18 cellular contexts compared by ENCODE assay signal in the genomic region with DNA sequence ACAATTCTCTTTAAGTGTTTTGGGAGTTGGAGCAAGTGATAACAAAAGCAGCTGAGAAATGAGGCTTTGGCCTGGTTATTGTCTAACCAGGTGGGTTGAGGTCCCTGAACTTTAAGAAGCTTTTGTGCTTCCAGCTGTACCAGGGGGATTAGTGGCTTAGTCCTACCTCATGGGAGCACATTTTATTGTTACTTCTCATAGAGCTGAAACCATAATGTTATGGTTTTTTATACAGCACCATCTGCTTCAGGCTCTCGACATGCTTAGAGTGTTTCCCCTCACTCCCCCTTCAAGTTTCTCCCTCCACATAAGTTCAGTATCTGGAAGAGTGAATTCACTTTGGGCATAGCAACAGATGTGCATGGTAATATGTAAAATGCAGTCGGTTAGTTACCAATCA.
DNase-seq lines count a peak whose midpoint lies in the region; ATAC-seq and TF ChIP-seq lines count a peak whose summit lies in the region.
"Had no signal": no experiment of that assay in that cellular context is flagged by ENCODE, and none has a peak within 500 bp of the region (broad histone marks: within the 10 kb centered on the region; RNA-seq: fewer than 3 reads in every experiment).

No MANE protein-coding gene starts in this region.

- H3K36me3 Mint-ChIP-seq in activated CD4-positive, alpha-beta T cell treated with anti-CD3 and anti-CD28 coated beads, Interleukin-2, amount 10 ng/mL, durations not matched to agents 7 days and 5 days (ENCODE audit: low read depth), result peaks cover 6% of the 10 kb centered on the region
- peaks cover 3% of the 10 kb centered on the region for H3K36me3 Mint-ChIP-seq in neural progenitor cell
- H3K36me3 Mint-ChIP-seq: CD8-positive, alpha-beta T cell had no signal

- H3K4me1 ChIP-seq in SJCRH30 (peaks cover 25% of the 10 kb centered on the region), neural progenitor cell (peaks cover 19% of the 10 kb centered on the region)
- H3K4me1 ChIP-seq: uterus had no signal

- no peaks in the 10 kb centered on the region for H3K27me3 ChIP-seq in SJCRH30
- no peaks in the 10 kb centered on the region for H3K27me3 ChIP-seq in neural progenitor cell
- H3K27me3 ChIP-seq: brain microvascular endothelial cell, uterus had no signal

- H3K27ac Mint-ChIP-seq in activated CD4-positive, alpha-beta T cell treated with anti-CD3 and anti-CD28 coated beads, Interleukin-2, amount 10 ng/mL, durations not matched to agents 7 days and 5 days, result peak overlapping the region; percentile 2
- peak overlapping the region; percentile 47 for H3K27ac Mint-ChIP-seq in neural progenitor cell
- H3K27ac Mint-ChIP-seq: activated CD4-positive, alpha-beta T cell treated with anti-CD3 and anti-CD28 coated beads for 36 hours; CD8-positive, alpha-beta T cell had no signal

- H3K9me3 ChIP-seq in SJCRH30 (replicated peaks) (no peaks in the 10 kb centered on the region), neural progenitor cell (ENCODE audit: low read depth) (no peaks in the 10 kb centered on the region)
- H3K9me3 ChIP-seq: uterus had no signal

- H3K4me1 Mint-ChIP-seq in activated CD4-positive, alpha-beta T cell treated with anti-CD3 and anti-CD28 coated beads, Interleukin-2, amount 10 ng/mL, durations not matched to agents 7 days and 5 days, result peaks cover 38% of the 10 kb centered on the region
- H3K4me1 Mint-ChIP-seq in neural progenitor cell, result peaks cover 37% of the 10 kb centered on the region

- no peak overlapping the region for H3K9ac ChIP-seq in neural progenitor cell
- H3K9ac ChIP-seq: GM23248 had no signal

- H3K27ac ChIP-seq in SJCRH30, result no peak overlapping the region
- H3K27ac ChIP-seq in neural progenitor cell, result peak overlapping the region; percentile 48
- H3K27ac ChIP-seq: brain microvascular endothelial cell, GM23248, uterus had no signal

- peaks cover 11% of the 10 kb centered on the region for H3F3A ChIP-seq in neural progenitor cell (ENCODE audit: low read depth)

- H3K36me3 ChIP-seq in SJCRH30, result no peaks in the 10 kb centered on the region
- H3K36me3 ChIP-seq in neural progenitor cell, result no peaks in the 10 kb centered on the region
- H3K36me3 ChIP-seq: brain microvascular endothelial cell, uterus had no signal

- peak; percentile 61 for ATAC-seq in HG03354 (IDR thresholded peaks at IDR 0.05; ENCODE audit: poor library complexity, severe bottlenecking, unreplicated experiment)
- no peak for ATAC-seq in HG02763 (IDR thresholded peaks at IDR 0.05; ENCODE audit: unreplicated experiment)
- ATAC-seq: CD8-positive, alpha-beta T cell had no signal

- no peaks in the 10 kb centered on the region for H3K27me3 Mint-ChIP-seq in activated CD4-positive, alpha-beta T cell treated with anti-CD3 and anti-CD28 coated beads, Interleukin-2, amount 10 ng/mL, durations not matched to agents 7 days and 5 days
- peaks cover 5% of the 10 kb centered on the region for H3K27me3 Mint-ChIP-seq in neural progenitor cell (ENCODE audit: insufficient read depth, low read depth)
- H3K27me3 Mint-ChIP-seq: activated CD4-positive, alpha-beta T cell treated with anti-CD3 and anti-CD28 coated beads for 36 hours had no signal

- POLR2A ChIA-PET in activated CD4-positive, alpha-beta T cell treated with anti-CD3 and anti-CD28 coated beads, Interleukin-2, amount 10 ng/mL, durations not matched to agents 7 days and 5 days (lab: Charles Lee), result no interaction called here

- TF ChIP-seq CTCF in neural progenitor cell (IDR thresholded peaks at IDR 0.05), result no peak

- H3K4me2 ChIP-seq in neural progenitor cell, result peak overlapping the region; percentile 63

- H2AFZ ChIP-seq in neural progenitor cell (replicated peaks), result no peak overlapping the region
- H2AFZ ChIP-seq: GM23248 had no signal

- no peak for DNase-seq in activated CD4-positive, alpha-beta T cell treated with anti-CD3 and anti-CD28 coated beads, Interleukin-2, amount 10 ng/mL, durations not matched to agents 7 days and 5 days
- DNase-seq in activated CD4-positive, alpha-beta T cell treated with anti-CD3 and anti-CD28 coated beads, Interleukin-2, amount 50 U/mL, for 48 hours, result no peak
- DNase-seq in SJCRH30 (peak; percentile 64 to 87), neural progenitor cell (ENCODE audit: low spot score) (peak; percentile 56), NK-92 (lab: John Stamatoyannopoulos, UW; ENCODE audit: unreplicated experiment) (no peak)
- DNase-seq in activated CD8-positive, alpha-beta memory T cell treated with anti-CD3 and anti-CD28 coated beads, Interleukin-2, amount 50 U/mL, for 48 hours, result no peak
- DNase-seq: activated CD4-positive, alpha-beta T cell treated with anti-CD3 and anti-CD28 coated beads for 36 hours; activated naive CD4-positive, alpha-beta T cell treated with anti-CD3 and anti-CD28 coated beads, Interleukin-2, amount 10 ng/mL, durations not matched to agents 7 days and 5 days; brain microvascular endothelial cell; CD8-positive, alpha-beta T cell; GM23248; NCI-H345; SIG-M5; T-helper 9 cell; uterus had no signal

- CTCF ChIA-PET in activated CD4-positive, alpha-beta T cell treated with anti-CD3 and anti-CD28 coated beads, Interleukin-2, amount 10 ng/mL, durations not matched to agents 7 days and 5 days (lab: Charles Lee), result interaction anchor here (0.6 to 1.0 kb wide), 2 partner anchors 13 to 245 kb away, joined by 3 read pairs; no protein-coding TSS in a partner anchor

- H3K4me3 ChIP-seq in SJCRH30 (no peak overlapping the region), neural progenitor cell (no peak overlapping the region)
- H3K4me3 ChIP-seq: GM23248, uterus had no signal

- H4K20me1 ChIP-seq in neural progenitor cell (ENCODE audit: low read depth), result no peaks in the 10 kb centered on the region

- H3K9me3 Mint-ChIP-seq in activated CD4-positive, alpha-beta T cell treated with anti-CD3 and anti-CD28 coated beads, Interleukin-2, amount 10 ng/mL, durations not matched to agents 7 days and 5 days, result peaks cover 13% of the 10 kb centered on the region
- peaks cover 3% of the 10 kb centered on the region for H3K9me3 Mint-ChIP-seq in neural progenitor cell
- H3K9me3 Mint-ChIP-seq: CD8-positive, alpha-beta T cell; dendritic cell treated with granulocyte-macrophage colony-stimulating factor and Interleukin-4, amounts not matched to agents 40 ng/mL and 50 ng/mL, for 4 days had no signal

- no peak overlapping the region for H3K4me3 Mint-ChIP-seq in activated CD4-positive, alpha-beta T cell treated with anti-CD3 and anti-CD28 coated beads, Interleukin-2, amount 10 ng/mL, durations not matched to agents 7 days and 5 days
- no peak overlapping the region for H3K4me3 Mint-ChIP-seq in neural progenitor cell
- H3K4me3 Mint-ChIP-seq: activated CD4-positive, alpha-beta T cell treated with anti-CD3 and anti-CD28 coated beads for 36 hours; dendritic cell treated with granulocyte-macrophage colony-stimulating factor and Interleukin-4, amounts not matched to agents 40 ng/mL and 50 ng/mL, for 4 days had no signal

- no peaks in the 10 kb centered on the region for H3K79me2 ChIP-seq in neural progenitor cell (ENCODE audit: low read depth)

Comparison
In these comparisons a context has a peak if more than half of its experiments do, and no peak if none do; other contexts are left out.
1. DNase-seq: peak in SJCRH30 (2 of 2) and neural progenitor cell (single experiment); none in activated CD4-positive, alpha-beta T cell treated with anti-CD3 and anti-CD28 coated beads, Interleukin-2, amount 10 ng/mL, durations not matched to agents 7 days and 5 days (single experiment), activated CD4-positive, alpha-beta T cell treated with anti-CD3 and anti-CD28 coated beads, Interleukin-2, amount 50 U/mL, for 48 hours (0 of 2), activated CD8-positive, alpha-beta memory T cell treated with anti-CD3 and anti-CD28 coated beads, Interleukin-2, amount 50 U/mL, for 48 hours (single experiment) and NK-92 (single experiment).